19 cellular contexts compared by ENCODE assay signal in genomic region chr1:86195281-86195680, GRCh38. TPM values are rescaled to one million over a fixed set of nuclear protein-coding genes. Genes with fewer than 3 reads are reported as not detected.
"Had no signal": no experiment of that assay in that cellular context is flagged by ENCODE, and none has a peak within 500 bp of the region (broad histone marks: within the 10 kb centered on the region; RNA-seq: fewer than 3 reads in every experiment).

No MANE protein-coding gene starts in this region.

- H3K4me1 ChIP-seq: right atrium auricular region, suprapubic skin had no signal

- H3K4me3 ChIP-seq: dorsolateral prefrontal cortex, hepatocyte, right atrium auricular region, skin epidermis, suprapubic skin had no signal

- H3K27ac ChIP-seq: dorsolateral prefrontal cortex, hepatocyte, right atrium auricular region, skin epidermis, suprapubic skin had no signal

- H3K36me3 ChIP-seq: right atrium auricular region, suprapubic skin had no signal

- H3K9me3 ChIP-seq: right atrium auricular region, suprapubic skin had no signal

- DNase-seq: activated CD4-positive, alpha-beta T cell treated with anti-CD3 and anti-CD28 coated beads, Interleukin-2, amount 10 ng/mL, durations not matched to agents 24 days and 14 days; activated CD4-positive, CD25-positive, alpha-beta regulatory T cell; activated CD8-positive, alpha-beta memory T cell treated with anti-CD3 and anti-CD28 coated beads, Interleukin-2, amount 50 U/mL, for 4 hours; activated CD8-positive, alpha-beta T cell treated with anti-CD3 and anti-CD28 coated beads, Interleukin-2, amount 10 ng/mL, durations not matched to agents 7 days and 5 days; activated effector memory CD4-positive, alpha-beta T cell treated with anti-CD3 and anti-CD28 coated beads, Interleukin-2, amount 50 U/mL, for 16 hours; activated T-cell treated with anti-CD3 and anti-CD28 coated beads, Interleukin-2, amount 50 U/mL, for 48 hours; dorsolateral prefrontal cortex; erythroblast; naive thymus-derived CD4-positive, alpha-beta T cell; nucleus accumbens; stimulated activated naive CD8-positive, alpha-beta T cell treated with anti-CD3 and anti-CD28 coated beads, Interleukin-15, Interleukin-2, amounts not matched to agents 100 U/mL and 50 U/mL, for 24 hours; trophoblast cell had no signal

- ATAC-seq: activated CD8-positive, alpha-beta T cell treated with anti-CD3 and anti-CD28 coated beads, Interleukin-2, amount 10 ng/mL, durations not matched to agents 7 days and 5 days; activated naive CD4-positive, alpha-beta T cell treated with anti-CD3 and anti-CD28 coated beads, Interleukin-2, amount 50 U/mL, for 72 hours; left lobe of liver; naive thymus-derived CD4-positive, alpha-beta T cell; stimulated activated naive CD8-positive, alpha-beta T cell treated with anti-CD3 and anti-CD28 coated beads, Interleukin-15, Interleukin-2, amounts not matched to agents 100 U/mL and 50 U/mL, for 24 hours had no signal

- FAIRE-seq: keratinocyte had no signal

RNA-seq across cellular contexts. Expression of gene COL24A1, which starts 38.7 kb away (rescaled TPM):
- polyA plus RNA-seq: keratinocyte; naive thymus-derived CD4-positive, alpha-beta T cell had no signal
